Comparison of ENCODE assay signal across 26 cellular contexts in the genomic region with DNA sequence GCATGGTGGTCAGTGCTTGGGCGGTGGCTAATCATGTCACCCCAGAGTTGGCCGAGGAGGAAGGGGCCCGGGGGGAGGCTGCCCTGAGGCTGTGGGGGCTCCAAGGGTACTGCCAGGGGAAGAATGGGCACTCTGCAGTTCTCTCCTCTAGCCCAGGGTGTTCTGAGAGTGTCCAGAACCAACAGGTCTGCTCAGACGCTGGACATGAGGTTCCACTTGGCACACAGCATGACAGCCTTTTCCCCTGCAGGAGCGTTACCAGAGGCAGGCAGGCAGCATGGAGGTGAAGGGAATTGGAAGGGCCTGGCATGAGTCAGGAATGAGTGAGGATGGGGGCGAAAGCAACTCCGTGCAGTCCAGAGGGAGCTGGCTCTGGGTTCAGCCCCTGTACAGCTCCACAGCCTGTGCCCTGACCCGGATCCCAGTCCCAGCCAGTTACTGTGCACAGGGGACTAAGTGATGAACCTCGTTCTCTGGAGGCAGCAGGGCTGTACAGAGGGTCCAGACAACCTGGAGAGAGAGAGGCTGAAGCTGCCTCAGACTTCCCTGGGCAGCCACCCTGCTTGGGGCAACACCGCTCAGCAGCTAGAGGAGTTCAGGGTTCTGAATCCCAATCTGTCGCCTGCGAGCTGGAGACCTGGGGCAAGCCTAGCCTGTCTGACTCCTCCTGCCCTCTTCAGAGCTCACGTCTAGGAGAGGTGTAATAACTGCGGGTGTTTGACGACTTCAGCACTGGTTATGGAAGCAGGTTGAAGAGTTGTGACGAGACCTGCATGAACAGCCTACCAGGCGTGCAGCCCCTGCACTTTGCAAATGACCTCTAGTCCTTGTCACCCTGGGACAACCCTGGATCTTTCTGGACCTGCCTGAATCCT. TPM values are rescaled to one million over a fixed set of nuclear protein-coding genes. Genes with fewer than 3 reads are reported as not detected.
DNase-seq lines count a peak whose midpoint lies in the region; ATAC-seq and TF ChIP-seq lines count a peak whose summit lies in the region.
"Had no signal": no experiment of that assay in that cellular context is flagged by ENCODE, and none has a peak within 500 bp of the region (broad histone marks: within the 10 kb centered on the region; RNA-seq: fewer than 3 reads in every experiment).

No MANE protein-coding gene starts in this region.

- H3K4me3 Mint-ChIP-seq in nephron (no peak overlapping the region), natural killer cell (no peak overlapping the region)
- H3K4me3 Mint-ChIP-seq: activated CD4-positive, alpha-beta memory T cell treated with anti-CD3 and anti-CD28 coated beads, Interleukin-2, amount 10 ng/mL, durations not matched to agents 7 days and 5 days; activated T-cell treated with anti-CD3 and anti-CD28 coated beads, Interleukin-2, amount 50 U/mL, for 4 hours; CD4-positive, alpha-beta memory T cell had no signal

- ATAC-seq in sciatic nerve (no peak), natural killer cell (no peak)
- ATAC-seq: activated CD4-positive, CD25-positive, alpha-beta regulatory T cell treated with anti-CD3 and anti-CD28 coated beads, Interleukin-2, amount 50 U/mL, for 24 hours; activated T-cell treated with anti-CD3 and anti-CD28 coated beads, Interleukin-2, amount 50 U/mL, for 4 hours; gastroesophageal sphincter had no signal

- H3K36me3 Mint-ChIP-seq in nephron (ENCODE audit: low read depth) (no peaks in the 10 kb centered on the region), natural killer cell (no peaks in the 10 kb centered on the region)
- H3K36me3 Mint-ChIP-seq: CD4-positive, alpha-beta memory T cell had no signal

- H3K4me1 ChIP-seq in testis (peaks cover 28% of the 10 kb centered on the region), HAP-1 (no peaks in the 10 kb centered on the region)

- in situ Hi-C loops in HAP-1 (cut with MboI; ENCODE audit: low sequenced_read_pairs) = no loop called here

- H3K27ac Mint-ChIP-seq in nephron (peak overlapping the region; percentile 21 to 50 (median 34)), natural killer cell (no peak overlapping the region)
- H3K27ac Mint-ChIP-seq: activated CD4-positive, alpha-beta memory T cell treated with anti-CD3 and anti-CD28 coated beads, Interleukin-2, amount 10 ng/mL, durations not matched to agents 7 days and 5 days; CD4-positive, alpha-beta memory T cell had no signal

- H3K27me3 Mint-ChIP-seq in nephron (ENCODE audit: low read depth) (peaks cover 27% of the 10 kb centered on the region), natural killer cell (ENCODE audit: low read depth in 2 of 2) (peaks cover 15 to 34% of the 10 kb centered on the region in 2 donors)

- H3K27me3 ChIP-seq in testis = no peaks in the 10 kb centered on the region
- no peaks in the 10 kb centered on the region for H3K27me3 ChIP-seq in HAP-1 (ENCODE audit: low read depth)
- H3K27me3 ChIP-seq: gastroesophageal sphincter, MG63, transverse colon had no signal

- WGBS in testis, 2 donors = 87 to 89% methylated on average over 15 to 17 of the region's 17 CpGs

- TF ChIP-seq POLR2A in testis (IDR thresholded peaks at IDR 0.05) = no peak

- intact Hi-C loops in testis (cut with DNase I; ENCODE audit: low total_unique reads) (no loop called here), sciatic nerve (cut with DNase I) (no loop called here), natural killer cell (cut with micrococcal nuclease) (no loop called here)

- TF ChIP-seq CTCF in nephron (IDR thresholded peaks at IDR 0.05; ENCODE audit: unreplicated experiment in 3 of 3) (no peak), testis (IDR thresholded peaks at IDR 0.05) (no peak), natural killer cell (IDR thresholded peaks at IDR 0.05) (no peak)

- H3K4me1 Mint-ChIP-seq in nephron (peaks cover 68% of the 10 kb centered on the region), natural killer cell (no peaks in the 10 kb centered on the region)
- H3K4me1 Mint-ChIP-seq: activated CD4-positive, alpha-beta memory T cell treated with anti-CD3 and anti-CD28 coated beads, Interleukin-2, amount 10 ng/mL, durations not matched to agents 7 days and 5 days; CD4-positive, alpha-beta memory T cell had no signal

- no peak overlapping the region for H3K27ac ChIP-seq in testis

- no peak overlapping the region for H3K4me3 ChIP-seq in testis
- H3K4me3 ChIP-seq in HAP-1 = no peak overlapping the region
- H3K4me3 ChIP-seq: gastroesophageal sphincter, MG63, transverse colon had no signal

- no peaks in the 10 kb centered on the region for H3K36me3 ChIP-seq in testis (ENCODE audit: low read depth, missing control alignments)
- H3K36me3 ChIP-seq in HAP-1 (replicated peaks) = no peaks in the 10 kb centered on the region
- H3K36me3 ChIP-seq: gastroesophageal sphincter, MG63, transverse colon had no signal

- H3K9me3 Mint-ChIP-seq in nephron = no peaks in the 10 kb centered on the region
- H3K9me3 Mint-ChIP-seq in natural killer cell = no peaks in the 10 kb centered on the region
- H3K9me3 Mint-ChIP-seq: activated CD4-positive, alpha-beta memory T cell treated with anti-CD3 and anti-CD28 coated beads, Interleukin-2, amount 10 ng/mL, durations not matched to agents 7 days and 5 days; activated T-cell treated with anti-CD3 and anti-CD28 coated beads, Interleukin-2, amount 50 U/mL, for 4 hours had no signal

- H3K9me3 ChIP-seq in testis (no peaks in the 10 kb centered on the region), HAP-1 (no peaks in the 10 kb centered on the region)
- H3K9me3 ChIP-seq: gastroesophageal sphincter, MG63, transverse colon had no signal

- DNase-seq in activated effector memory CD4-positive, alpha-beta T cell treated with anti-CD3 and anti-CD28 coated beads, Interleukin-2, amount 50 U/mL, for 16 hours = peak; percentile 55
- no peak for DNase-seq in activated effector memory CD4-positive, alpha-beta T cell treated with Interleukin-2 at 50 U/mL for 16 hours
- peak; percentile 37 for DNase-seq in activated CD8-positive, alpha-beta memory T cell treated with anti-CD3 and anti-CD28 coated beads, Interleukin-2, amount 50 U/mL, for 48 hours
- peak; percentile 10 for DNase-seq in testis
- DNase-seq in HAP-1 (ENCODE audit: low spot score in 2 of 2) = no peak
- no peak for DNase-seq in sciatic nerve (ENCODE audit: low spot score)
- DNase-seq in natural killer cell = no peak
- DNase-seq: activated CD4-positive, alpha-beta memory T cell treated with anti-CD3 and anti-CD28 coated beads, Interleukin-2, amount 10 ng/mL, durations not matched to agents 7 days and 5 days; activated naive CD4-positive, alpha-beta T cell treated with anti-CD3 and anti-CD28 coated beads, Interleukin-2, amount 50 U/mL, for 16 hours; activated T-cell treated with anti-CD3 and anti-CD28 coated beads, Interleukin-2, amount 50 U/mL, for 4 hours; CD4-positive, alpha-beta memory T cell; DMS153; GOT3; hypothalamus; KBM-7; MG63; NCI-H1417; NCI-H2081 treated with DMSO at 0.1 percent for 48 hours; OCI-M1; SHP77; stimulated activated CD4-positive, alpha-beta T cell treated with anti-CD3 and anti-CD28 coated beads, Interleukin-4, amount 100 ng/mL, for 24 hours; stimulated activated naive CD4-positive, alpha-beta T cell; transverse colon had no signal

RNA-seq across cellular contexts. Expression of a gene that starts 14.7 kb away (rescaled TPM):
- total RNA-seq in testis = 10 to 100 TPM; 15.6 to 16.5 TPM
- 8.9 TPM for polyA plus RNA-seq in testis (ENCODE audit: insufficient read depth, low read depth, low replicate concordance)
- total RNA-seq in sciatic nerve = 12.9 TPM
- total RNA-seq in natural killer cell = not detected

Comparison
In these comparisons a context has a peak if more than half of its experiments do, and no peak if none do; other contexts are left out.
1. DNase-seq: peak in activated effector memory CD4-positive, alpha-beta T cell treated with anti-CD3 and anti-CD28 coated beads, Interleukin-2, amount 50 U/mL, for 16 hours (single experiment), activated CD8-positive, alpha-beta memory T cell treated with anti-CD3 and anti-CD28 coated beads, Interleukin-2, amount 50 U/mL, for 48 hours (single experiment) and testis (single experiment); none in activated effector memory CD4-positive, alpha-beta T cell treated with Interleukin-2 at 50 U/mL for 16 hours (single experiment), HAP-1 (0 of 2), sciatic nerve (single experiment) and natural killer cell (single experiment).
2. H3K27ac Mint-ChIP-seq: peak in nephron (3 of 3); none in natural killer cell (0 of 2).
3. RNA of a gene that starts 14.7 kb away (total RNA-seq): 15.6 to 16.5 TPM in testis and 12.9 TPM in sciatic nerve (single experiment); not detected in natural killer cell; every median in the first group is over 10 times any median in the second.